Comparison of ENCODE assay signal across 8 cellular contexts in the genomic region with DNA sequence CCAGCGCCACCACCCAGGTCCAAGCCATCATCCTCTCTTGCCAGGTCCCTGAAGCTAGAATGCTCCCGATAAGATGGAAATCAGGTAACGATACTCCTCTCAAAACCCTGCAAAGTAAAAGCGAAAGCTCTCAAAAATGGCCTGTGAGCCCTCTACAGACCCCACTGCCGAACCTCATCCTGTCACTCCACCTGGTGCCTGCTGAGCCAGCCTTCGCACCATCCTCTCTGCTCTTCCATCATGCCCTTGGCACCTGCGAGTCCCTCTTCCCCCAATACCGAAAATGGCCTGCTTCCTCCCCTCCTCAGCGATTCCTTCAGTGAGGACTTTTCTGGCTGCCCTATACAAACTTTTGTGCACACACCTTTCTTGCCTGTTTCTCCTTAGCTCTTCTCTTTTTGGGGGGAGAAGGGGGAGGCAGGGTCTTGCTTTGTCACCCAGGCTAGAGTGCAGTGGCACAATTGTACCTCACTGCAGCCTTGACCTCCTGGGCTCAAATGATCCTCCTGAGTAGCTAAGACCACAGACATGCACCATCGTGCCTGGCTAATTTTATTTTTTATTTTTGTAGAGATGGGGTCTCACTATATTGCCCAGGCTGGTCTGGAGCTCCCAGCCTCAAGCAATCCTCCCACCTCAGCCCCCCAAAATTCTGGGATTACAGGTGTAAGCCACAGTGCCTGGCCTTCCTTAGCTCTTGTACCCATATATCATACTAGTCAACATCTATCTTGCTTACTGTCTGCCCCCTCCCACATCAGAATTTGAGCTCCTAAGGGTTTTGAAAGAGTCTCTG. TPM values are rescaled to one million over a fixed set of nuclear protein-coding genes. Genes with fewer than 3 reads are reported as not detected.
A peak's percentile ranks its signal among the peaks of the same experiment; 100 is the strongest.
DNase-seq lines count a peak whose midpoint lies in the region; ATAC-seq and TF ChIP-seq lines count a peak whose summit lies in the region.

No MANE protein-coding gene starts in this region.

- H2AFZ ChIP-seq in SK-N-SH (ENCODE audit: low read depth) = no peak overlapping the region

- no peaks in the 10 kb centered on the region for H3K9me2 ChIP-seq in SK-N-SH

- no peak for TF ChIP-seq EP300 in SK-N-SH (IDR thresholded peaks at IDR 0.05; ENCODE audit: borderline replicate concordance in 1 of 2, low read depth in 1 of 2, low read length in 1 of 2)

- 94% methylated on average over 10 of the region's 10 CpGs for WGBS in SK-N-SH (ENCODE audit: low lambda C conversion rate)

- POLR2A ChIA-PET in SK-N-SH (lab: Yijun Ruan, JAX) = interaction anchor here (0.7 kb wide), 1 partner anchor 46 kb away, joined by 3 read pairs; no protein-coding TSS in a partner anchor

- H3K4me3 ChIP-seq in SK-N-SH (ENCODE audit: low read depth in 2 of 2, low read length in 1 of 2) = no peak overlapping the region

- H3K27me3 ChIP-seq in layer of hippocampus (ENCODE audit: control insufficient read depth, insufficient read depth, low read length) (no peaks in the 10 kb centered on the region), SK-N-SH (ENCODE audit: insufficient read depth) (no peaks in the 10 kb centered on the region)

- TF ChIP-seq CTCF in SK-N-SH (IDR thresholded peaks at IDR 0.05) = no peak

- CTCF ChIA-PET in SK-N-SH (lab: Yijun Ruan, JAX) = interaction anchor here (2.5 kb wide), 1 partner anchor 12 kb away, joined by 8 read pairs; no protein-coding TSS in a partner anchor

- peaks cover 8% of the 10 kb centered on the region for H3K79me2 ChIP-seq in SK-N-SH (ENCODE audit: insufficient read depth)

- peaks cover 3% of the 10 kb centered on the region for H3F3A ChIP-seq in SK-N-SH (replicated peaks; ENCODE audit: insufficient read depth)

- DNase-seq in activated T-cell treated with anti-CD3 and anti-CD28 coated beads, Interleukin-2, amount 50 U/mL, for 1 hour = peak; percentile 38
- DNase-seq in activated T-cell treated with anti-CD3 and anti-CD28 coated beads for 4 hours (no peak), SK-N-SH (no peak), NCI-H1417 (lab: John Stamatoyannopoulos, UW) (no peak)
- DNase-seq in activated T-cell treated with anti-CD3 and anti-CD28 coated beads, Interleukin-2, amount 50 U/mL, for 48 hours = peak; percentile 45 to 48

- peak overlapping the region; percentile 98 for H3K27ac ChIP-seq in layer of hippocampus (ENCODE audit: low read depth, low read length)
- peak overlapping the region; percentile 97 for H3K27ac ChIP-seq in temporal lobe (ENCODE audit: low read depth, low read length)
- no peak overlapping the region for H3K27ac ChIP-seq in SK-N-SH (ENCODE audit: low read depth in 2 of 2, low read length in 1 of 2)

- no peak for TF ChIP-seq RAD21 in SK-N-SH (IDR thresholded peaks at IDR 0.05; ENCODE audit: low read length)

- no peak overlapping the region for H3K4me2 ChIP-seq in SK-N-SH

- no peaks in the 10 kb centered on the region for H4K20me1 ChIP-seq in SK-N-SH (ENCODE audit: insufficient read depth)

- no peaks in the 10 kb centered on the region for H3K36me3 ChIP-seq in SK-N-SH (replicated peaks in 1 of 2; ENCODE audit: control insufficient read depth in 1 of 2, insufficient read depth in 2 of 2, low read length in 1 of 2)

- no peaks in the 10 kb centered on the region for H3K9me3 ChIP-seq in SK-N-SH

- no peak overlapping the region for H3K9ac ChIP-seq in SK-N-SH

- ATAC-seq in GM18861 (IDR thresholded peaks at IDR 0.05; ENCODE audit: unreplicated experiment) = no peak

- peaks cover 12 to 29% of the 10 kb centered on the region in 2 experiments; a peak in 2 of 4 replicates for H3K4me1 ChIP-seq in SK-N-SH (ENCODE audit: control insufficient read depth in 1 of 2, insufficient read depth in 2 of 2, low read depth in 1 of 2, low read length in 1 of 2)

TF ChIP-seq in SK-N-SH, 30 proteins besides CTCF, POLR2A, EP300 and RAD21:
- TF ChIP-seq NRF1 (IDR thresholded peaks at IDR 0.05; ENCODE audit: low read depth, low read length) = no peak
- TF ChIP-seq ELF1 (IDR thresholded peaks at IDR 0.05) = no peak
- no peak for TF ChIP-seq FOXJ3 (CRISPR knock-in tag; IDR thresholded peaks at IDR 0.05)
- TF ChIP-seq, protein P1, sequence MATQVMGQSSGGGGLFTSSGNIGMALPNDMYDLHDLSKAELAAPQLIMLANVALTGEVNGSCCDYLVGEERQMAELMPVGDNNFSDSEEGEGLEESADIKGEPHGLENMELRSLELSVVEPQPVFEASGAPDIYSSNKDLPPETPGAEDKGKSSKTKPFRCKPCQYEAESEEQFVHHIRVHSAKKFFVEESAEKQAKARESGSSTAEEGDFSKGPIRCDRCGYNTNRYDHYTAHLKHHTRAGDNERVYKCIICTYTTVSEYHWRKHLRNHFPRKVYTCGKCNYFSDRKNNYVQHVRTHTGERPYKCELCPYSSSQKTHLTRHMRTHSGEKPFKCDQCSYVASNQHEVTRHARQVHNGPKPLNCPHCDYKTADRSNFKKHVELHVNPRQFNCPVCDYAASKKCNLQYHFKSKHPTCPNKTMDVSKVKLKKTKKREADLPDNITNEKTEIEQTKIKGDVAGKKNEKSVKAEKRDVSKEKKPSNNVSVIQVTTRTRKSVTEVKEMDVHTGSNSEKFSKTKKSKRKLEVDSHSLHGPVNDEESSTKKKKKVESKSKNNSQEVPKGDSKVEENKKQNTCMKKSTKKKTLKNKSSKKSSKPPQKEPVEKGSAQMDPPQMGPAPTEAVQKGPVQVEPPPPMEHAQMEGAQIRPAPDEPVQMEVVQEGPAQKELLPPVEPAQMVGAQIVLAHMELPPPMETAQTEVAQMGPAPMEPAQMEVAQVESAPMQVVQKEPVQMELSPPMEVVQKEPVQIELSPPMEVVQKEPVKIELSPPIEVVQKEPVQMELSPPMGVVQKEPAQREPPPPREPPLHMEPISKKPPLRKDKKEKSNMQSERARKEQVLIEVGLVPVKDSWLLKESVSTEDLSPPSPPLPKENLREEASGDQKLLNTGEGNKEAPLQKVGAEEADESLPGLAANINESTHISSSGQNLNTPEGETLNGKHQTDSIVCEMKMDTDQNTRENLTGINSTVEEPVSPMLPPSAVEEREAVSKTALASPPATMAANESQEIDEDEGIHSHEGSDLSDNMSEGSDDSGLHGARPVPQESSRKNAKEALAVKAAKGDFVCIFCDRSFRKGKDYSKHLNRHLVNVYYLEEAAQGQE (IDR thresholded peaks at IDR 0.05; ENCODE audit: low read depth, low read length) = no peak
- TF ChIP-seq RFX5 (IDR thresholded peaks at IDR 0.05; ENCODE audit: low read length) = no peak
- TF ChIP-seq, protein P2, sequence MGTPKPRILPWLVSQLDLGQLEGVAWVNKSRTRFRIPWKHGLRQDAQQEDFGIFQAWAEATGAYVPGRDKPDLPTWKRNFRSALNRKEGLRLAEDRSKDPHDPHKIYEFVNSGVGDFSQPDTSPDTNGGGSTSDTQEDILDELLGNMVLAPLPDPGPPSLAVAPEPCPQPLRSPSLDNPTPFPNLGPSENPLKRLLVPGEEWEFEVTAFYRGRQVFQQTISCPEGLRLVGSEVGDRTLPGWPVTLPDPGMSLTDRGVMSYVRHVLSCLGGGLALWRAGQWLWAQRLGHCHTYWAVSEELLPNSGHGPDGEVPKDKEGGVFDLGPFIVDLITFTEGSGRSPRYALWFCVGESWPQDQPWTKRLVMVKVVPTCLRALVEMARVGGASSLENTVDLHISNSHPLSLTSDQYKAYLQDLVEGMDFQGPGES (IDR thresholded peaks at IDR 0.05; ENCODE audit: low read depth, low read length) = no peak

RNA-seq across cellular contexts. Expression of a gene that starts 3.0 kb away (rescaled TPM):
- total RNA-seq in temporal lobe = 64.4 TPM
- polyA plus RNA-seq in SK-N-SH (2012; rRNA removed) = 24.7 and 25.2 TPM in 2 replicates
- 12.0 and 19.2 TPM in 2 replicates for polyA plus RNA-seq in SK-N-SH (2012; cell fraction: cytosol; rRNA removed)
- 15.3 TPM in 2 replicates for polyA plus RNA-seq in SK-N-SH (2012; cell fraction: nucleus; rRNA removed)

Comparison
In these comparisons a context has a peak if more than half of its experiments do, and no peak if none do; other contexts are left out.
1. DNase-seq: peak in activated T-cell treated with anti-CD3 and anti-CD28 coated beads, Interleukin-2, amount 50 U/mL, for 1 hour (single experiment) and activated T-cell treated with anti-CD3 and anti-CD28 coated beads, Interleukin-2, amount 50 U/mL, for 48 hours (2 of 2); none in activated T-cell treated with anti-CD3 and anti-CD28 coated beads for 4 hours (single experiment), SK-N-SH (single experiment) and NCI-H1417 (0 of 3).
2. H3K27ac ChIP-seq: peak in layer of hippocampus (single experiment) and temporal lobe (single experiment); none in SK-N-SH (0 of 2).